ENCODE assay signal across 6 cellular contexts in genomic region chr19:3296446-3296845, GRCh38.
"Had no signal": no experiment of that assay in that cellular context is flagged by ENCODE, and none has a peak within 500 bp of the region (broad histone marks: within the 10 kb centered on the region; RNA-seq: fewer than 3 reads in every experiment).

No MANE protein-coding gene starts in this region.

- H3K36me3 Mint-ChIP-seq: IgD-negative memory B cell had no signal

- H3K4me3 Mint-ChIP-seq: IgD-negative memory B cell had no signal

- H3K27ac Mint-ChIP-seq: IgD-negative memory B cell had no signal

- ATAC-seq: HepG2, K562 had no signal

- H3K27ac ChIP-seq: HL-60 had no signal

- DNase-seq: IMR-90, KBM-7 had no signal

- H3K4me1 Mint-ChIP-seq: IgD-negative memory B cell had no signal

- H3K4me3 ChIP-seq: K562 had no signal
